Comparison of ENCODE assay signal across 1 cellular context in the genomic region with DNA sequence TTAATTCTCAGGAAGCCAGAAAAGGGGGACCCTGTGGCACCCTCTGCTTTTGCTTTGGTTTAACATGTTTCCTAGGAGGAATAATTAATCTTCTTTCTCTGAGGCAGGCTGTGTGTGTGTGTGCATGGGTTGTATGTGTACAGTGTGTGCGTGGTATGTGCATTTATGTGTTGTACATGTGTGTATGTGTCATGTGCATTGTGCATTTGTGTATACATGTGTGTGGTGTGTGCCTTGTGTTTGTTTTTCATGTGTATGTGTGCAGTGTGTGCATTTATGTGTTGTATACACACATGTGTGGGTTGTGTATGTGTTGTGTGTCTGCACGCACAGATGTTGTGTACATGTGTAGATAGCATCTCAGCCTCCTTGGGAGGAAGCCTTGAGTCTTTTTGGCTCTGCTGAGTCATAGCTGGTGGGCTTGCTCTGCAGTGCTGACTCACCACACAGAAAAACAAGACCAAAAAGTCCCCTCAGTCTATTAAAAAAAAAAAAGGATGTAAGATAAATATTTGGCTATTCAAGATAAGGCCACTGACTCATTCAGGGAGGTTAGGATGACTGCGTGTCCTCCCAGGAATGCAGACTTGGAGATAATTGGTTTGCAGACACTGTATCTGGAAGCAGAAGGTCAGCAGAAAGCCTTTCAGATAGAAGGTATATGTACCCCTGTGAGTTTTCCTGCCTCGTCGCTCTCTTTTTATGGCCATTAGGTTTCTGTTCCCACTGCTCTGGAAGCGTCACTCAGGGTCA.
TF ChIP-seq lines count a peak whose summit lies in the region.

No MANE protein-coding gene starts in this region.

TF ChIP-seq in K562, 482 proteins besides CTCF, POLR2A, EP300 and RAD21 (continued from another document):
- TF ChIP-seq, protein P1, sequence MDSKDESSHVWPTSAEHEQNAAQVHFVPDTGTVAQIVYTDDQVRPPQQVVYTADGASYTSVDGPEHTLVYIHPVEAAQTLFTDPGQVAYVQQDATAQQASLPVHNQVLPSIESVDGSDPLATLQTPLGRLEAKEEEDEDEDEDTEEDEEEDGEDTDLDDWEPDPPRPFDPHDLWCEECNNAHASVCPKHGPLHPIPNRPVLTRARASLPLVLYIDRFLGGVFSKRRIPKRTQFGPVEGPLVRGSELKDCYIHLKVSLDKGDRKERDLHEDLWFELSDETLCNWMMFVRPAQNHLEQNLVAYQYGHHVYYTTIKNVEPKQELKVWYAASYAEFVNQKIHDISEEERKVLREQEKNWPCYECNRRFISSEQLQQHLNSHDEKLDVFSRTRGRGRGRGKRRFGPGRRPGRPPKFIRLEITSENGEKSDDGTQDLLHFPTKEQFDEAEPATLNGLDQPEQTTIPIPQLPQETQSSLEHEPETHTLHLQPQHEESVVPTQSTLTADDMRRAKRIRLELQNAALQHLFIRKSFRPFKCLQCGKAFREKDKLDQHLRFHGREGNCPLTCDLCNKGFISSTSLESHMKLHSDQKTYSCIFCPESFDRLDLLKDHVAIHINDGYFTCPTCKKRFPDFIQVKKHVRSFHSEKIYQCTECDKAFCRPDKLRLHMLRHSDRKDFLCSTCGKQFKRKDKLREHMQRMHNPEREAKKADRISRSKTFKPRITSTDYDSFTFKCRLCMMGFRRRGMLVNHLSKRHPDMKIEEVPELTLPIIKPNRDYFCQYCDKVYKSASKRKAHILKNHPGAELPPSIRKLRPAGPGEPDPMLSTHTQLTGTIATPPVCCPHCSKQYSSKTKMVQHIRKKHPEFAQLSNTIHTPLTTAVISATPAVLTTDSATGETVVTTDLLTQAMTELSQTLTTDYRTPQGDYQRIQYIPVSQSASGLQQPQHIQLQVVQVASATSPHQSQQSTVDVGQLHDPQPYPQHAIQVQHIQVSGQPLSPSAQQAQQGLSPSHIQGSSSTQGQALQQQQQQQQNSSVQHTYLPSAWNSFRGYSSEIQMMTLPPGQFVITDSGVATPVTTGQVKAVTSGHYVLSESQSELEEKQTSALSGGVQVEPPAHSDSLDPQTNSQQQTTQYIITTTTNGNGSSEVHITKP (IDR thresholded peaks at IDR 0.05; ENCODE audit: partially characterized antibody), result peak; percentile 23
- TF ChIP-seq XRCC5 (IDR thresholded peaks at IDR 0.05; ENCODE audit: low read depth, low read length) (peak; percentile 69; the same call in 1 of the 2 replicates), KDM2B (CRISPR knock-in tag; IDR thresholded peaks at IDR 0.05) (no peak), RAD51 (IDR thresholded peaks at IDR 0.05; ENCODE audit: borderline replicate concordance, low read depth) (peak; percentile 38; the same call in 1 of the 2 replicates), GATA2 (CRISPR knock-in tag; IDR thresholded peaks at IDR 0.05) (peak; percentile 99), NFE2 (IDR thresholded peaks at IDR 0.05; ENCODE audit: low read depth) (peak; percentile 99), MYBL2 (IDR thresholded peaks at IDR 0.05; ENCODE audit: low read depth) (peak; percentile 21; the same call in 1 of the 2 replicates), MYBL2 (CRISPR knock-in tag; IDR thresholded peaks at IDR 0.05; ENCODE audit: borderline replicate concordance) (no peak), LCOR (CRISPR knock-in tag; IDR thresholded peaks at IDR 0.05) (peak; percentile 95), ZBED1 (IDR thresholded peaks at IDR 0.05) (peak; percentile 64; the same call in 1 of the 2 replicates), ETV1 (tag; conservative IDR thresholded peaks at IDR 0.05; ENCODE audit: low read depth) (no peak), ETV5 (CRISPR knock-in tag; IDR thresholded peaks at IDR 0.05; ENCODE audit: low read depth) (peak; percentile 73), CCNT2 (IDR thresholded peaks at IDR 0.05; ENCODE audit: borderline replicate concordance, extremely low read depth, insufficient read length, low read depth, low read length) (peak; percentile 90), TAF15 (IDR thresholded peaks at IDR 0.05; ENCODE audit: low read depth, low read length) (no peak), SPI1 (IDR thresholded peaks at IDR 0.05; ENCODE audit: borderline replicate concordance, low read depth, low read length) (peak; percentile 62; the same call in 1 of the 2 replicates), ARHGAP35 (IDR thresholded peaks at IDR 0.05; ENCODE audit: partially characterized antibody) (peak; percentile 91), MXI1 (IDR thresholded peaks at IDR 0.05; ENCODE audit: low read depth, low read length) (peak; percentile 71; the same call in 1 of the 2 replicates)
- TF ChIP-seq, protein P2, sequence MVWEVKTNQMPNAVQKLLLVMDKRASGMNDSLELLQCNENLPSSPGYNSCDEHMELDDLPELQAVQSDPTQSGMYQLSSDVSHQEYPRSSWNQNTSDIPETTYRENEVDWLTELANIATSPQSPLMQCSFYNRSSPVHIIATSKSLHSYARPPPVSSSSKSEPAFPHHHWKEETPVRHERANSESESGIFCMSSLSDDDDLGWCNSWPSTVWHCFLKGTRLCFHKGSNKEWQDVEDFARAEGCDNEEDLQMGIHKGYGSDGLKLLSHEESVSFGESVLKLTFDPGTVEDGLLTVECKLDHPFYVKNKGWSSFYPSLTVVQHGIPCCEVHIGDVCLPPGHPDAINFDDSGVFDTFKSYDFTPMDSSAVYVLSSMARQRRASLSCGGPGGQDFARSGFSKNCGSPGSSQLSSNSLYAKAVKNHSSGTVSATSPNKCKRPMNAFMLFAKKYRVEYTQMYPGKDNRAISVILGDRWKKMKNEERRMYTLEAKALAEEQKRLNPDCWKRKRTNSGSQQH (CRISPR knock-in tag; IDR thresholded peaks at IDR 0.05), result peak; percentile 85; the same call in 1 of the 2 replicates
- TF ChIP-seq, protein P3, sequence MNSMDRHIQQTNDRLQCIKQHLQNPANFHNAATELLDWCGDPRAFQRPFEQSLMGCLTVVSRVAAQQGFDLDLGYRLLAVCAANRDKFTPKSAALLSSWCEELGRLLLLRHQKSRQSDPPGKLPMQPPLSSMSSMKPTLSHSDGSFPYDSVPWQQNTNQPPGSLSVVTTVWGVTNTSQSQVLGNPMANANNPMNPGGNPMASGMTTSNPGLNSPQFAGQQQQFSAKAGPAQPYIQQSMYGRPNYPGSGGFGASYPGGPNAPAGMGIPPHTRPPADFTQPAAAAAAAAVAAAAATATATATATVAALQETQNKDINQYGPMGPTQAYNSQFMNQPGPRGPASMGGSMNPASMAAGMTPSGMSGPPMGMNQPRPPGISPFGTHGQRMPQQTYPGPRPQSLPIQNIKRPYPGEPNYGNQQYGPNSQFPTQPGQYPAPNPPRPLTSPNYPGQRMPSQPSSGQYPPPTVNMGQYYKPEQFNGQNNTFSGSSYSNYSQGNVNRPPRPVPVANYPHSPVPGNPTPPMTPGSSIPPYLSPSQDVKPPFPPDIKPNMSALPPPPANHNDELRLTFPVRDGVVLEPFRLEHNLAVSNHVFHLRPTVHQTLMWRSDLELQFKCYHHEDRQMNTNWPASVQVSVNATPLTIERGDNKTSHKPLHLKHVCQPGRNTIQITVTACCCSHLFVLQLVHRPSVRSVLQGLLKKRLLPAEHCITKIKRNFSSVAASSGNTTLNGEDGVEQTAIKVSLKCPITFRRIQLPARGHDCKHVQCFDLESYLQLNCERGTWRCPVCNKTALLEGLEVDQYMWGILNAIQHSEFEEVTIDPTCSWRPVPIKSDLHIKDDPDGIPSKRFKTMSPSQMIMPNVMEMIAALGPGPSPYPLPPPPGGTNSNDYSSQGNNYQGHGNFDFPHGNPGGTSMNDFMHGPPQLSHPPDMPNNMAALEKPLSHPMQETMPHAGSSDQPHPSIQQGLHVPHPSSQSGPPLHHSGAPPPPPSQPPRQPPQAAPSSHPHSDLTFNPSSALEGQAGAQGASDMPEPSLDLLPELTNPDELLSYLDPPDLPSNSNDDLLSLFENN (IDR thresholded peaks at IDR 0.05; ENCODE audit: low read depth in 2 of 2, low read length in 2 of 2), result peak in 1 of 2 experiments; percentile 87; a peak in 2 of 4 replicates
- TF ChIP-seq, protein P4, sequence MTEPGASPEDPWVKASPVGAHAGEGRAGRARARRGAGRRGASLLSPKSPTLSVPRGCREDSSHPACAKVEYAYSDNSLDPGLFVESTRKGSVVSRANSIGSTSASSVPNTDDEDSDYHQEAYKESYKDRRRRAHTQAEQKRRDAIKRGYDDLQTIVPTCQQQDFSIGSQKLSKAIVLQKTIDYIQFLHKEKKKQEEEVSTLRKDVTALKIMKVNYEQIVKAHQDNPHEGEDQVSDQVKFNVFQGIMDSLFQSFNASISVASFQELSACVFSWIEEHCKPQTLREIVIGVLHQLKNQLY (CRISPR knock-in tag; conservative IDR thresholded peaks at IDR 0.05), result peak in 1 of 2 experiments; percentile 51; a peak in 1 of 4 replicates
- TF ChIP-seq, protein P5, sequence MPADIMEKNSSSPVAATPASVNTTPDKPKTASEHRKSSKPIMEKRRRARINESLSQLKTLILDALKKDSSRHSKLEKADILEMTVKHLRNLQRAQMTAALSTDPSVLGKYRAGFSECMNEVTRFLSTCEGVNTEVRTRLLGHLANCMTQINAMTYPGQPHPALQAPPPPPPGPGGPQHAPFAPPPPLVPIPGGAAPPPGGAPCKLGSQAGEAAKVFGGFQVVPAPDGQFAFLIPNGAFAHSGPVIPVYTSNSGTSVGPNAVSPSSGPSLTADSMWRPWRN (IDR thresholded peaks at IDR 0.05; ENCODE audit: low read depth), result peak; percentile 87
- TF ChIP-seq, protein P6, sequence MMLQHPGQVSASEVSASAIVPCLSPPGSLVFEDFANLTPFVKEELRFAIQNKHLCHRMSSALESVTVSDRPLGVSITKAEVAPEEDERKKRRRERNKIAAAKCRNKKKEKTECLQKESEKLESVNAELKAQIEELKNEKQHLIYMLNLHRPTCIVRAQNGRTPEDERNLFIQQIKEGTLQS (IDR thresholded peaks at IDR 0.05), result peak; percentile 99
- TF ChIP-seq, protein P6 (CRISPR knock-in tag; conservative IDR thresholded peaks at IDR 0.05), result peak; percentile 96; the same call in 1 of the 2 replicates
- TF ChIP-seq, protein P7, sequence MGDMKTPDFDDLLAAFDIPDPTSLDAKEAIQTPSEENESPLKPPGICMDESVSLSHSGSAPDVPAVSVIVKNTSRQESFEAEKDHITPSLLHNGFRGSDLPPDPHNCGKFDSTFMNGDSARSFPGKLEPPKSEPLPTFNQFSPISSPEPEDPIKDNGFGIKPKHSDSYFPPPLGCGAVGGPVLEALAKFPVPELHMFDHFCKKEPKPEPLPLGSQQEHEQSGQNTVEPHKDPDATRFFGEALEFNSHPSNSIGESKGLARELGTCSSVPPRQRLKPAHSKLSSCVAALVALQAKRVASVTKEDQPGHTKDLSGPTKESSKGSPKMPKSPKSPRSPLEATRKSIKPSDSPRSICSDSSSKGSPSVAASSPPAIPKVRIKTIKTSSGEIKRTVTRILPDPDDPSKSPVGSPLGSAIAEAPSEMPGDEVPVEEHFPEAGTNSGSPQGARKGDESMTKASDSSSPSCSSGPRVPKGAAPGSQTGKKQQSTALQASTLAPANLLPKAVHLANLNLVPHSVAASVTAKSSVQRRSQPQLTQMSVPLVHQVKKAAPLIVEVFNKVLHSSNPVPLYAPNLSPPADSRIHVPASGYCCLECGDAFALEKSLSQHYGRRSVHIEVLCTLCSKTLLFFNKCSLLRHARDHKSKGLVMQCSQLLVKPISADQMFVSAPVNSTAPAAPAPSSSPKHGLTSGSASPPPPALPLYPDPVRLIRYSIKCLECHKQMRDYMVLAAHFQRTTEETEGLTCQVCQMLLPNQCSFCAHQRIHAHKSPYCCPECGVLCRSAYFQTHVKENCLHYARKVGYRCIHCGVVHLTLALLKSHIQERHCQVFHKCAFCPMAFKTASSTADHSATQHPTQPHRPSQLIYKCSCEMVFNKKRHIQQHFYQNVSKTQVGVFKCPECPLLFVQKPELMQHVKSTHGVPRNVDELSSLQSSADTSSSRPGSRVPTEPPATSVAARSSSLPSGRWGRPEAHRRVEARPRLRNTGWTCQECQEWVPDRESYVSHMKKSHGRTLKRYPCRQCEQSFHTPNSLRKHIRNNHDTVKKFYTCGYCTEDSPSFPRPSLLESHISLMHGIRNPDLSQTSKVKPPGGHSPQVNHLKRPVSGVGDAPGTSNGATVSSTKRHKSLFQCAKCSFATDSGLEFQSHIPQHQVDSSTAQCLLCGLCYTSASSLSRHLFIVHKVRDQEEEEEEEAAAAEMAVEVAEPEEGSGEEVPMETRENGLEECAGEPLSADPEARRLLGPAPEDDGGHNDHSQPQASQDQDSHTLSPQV (IDR thresholded peaks at IDR 0.05), result peak; percentile 57; the same call in 1 of the 2 replicates
